In genomic region chr14:76919811-76920571, GRCh38 we compare ENCODE assay signal across 8 cellular contexts.
A peak's percentile ranks its signal among the peaks of the same experiment; 100 is the strongest.
DNase-seq lines count a peak whose midpoint lies in the region; ATAC-seq and TF ChIP-seq lines count a peak whose summit lies in the region.

No MANE protein-coding gene starts in this region.

- peak; percentile 88 for DNase-seq in EH (ENCODE audit: low read depth)
- DNase-seq in NCI-H146 treated with DMSO at 0.1 percent for 48 hours (lab: John Stamatoyannopoulos, UW; ENCODE audit: unreplicated experiment) = peak; percentile 79
- peak; percentile 58 for DNase-seq in WERI-Rb-1
- peak; percentile 85 for DNase-seq in fibroblast of peridontal ligament (ENCODE audit: extremely low read depth)
- no peak for DNase-seq in neural progenitor cell (ENCODE audit: low spot score)

- H3K4me3 Mint-ChIP-seq in neural progenitor cell = peak overlapping the region; percentile 75

- H3K4me3 ChIP-seq in WERI-Rb-1 (ENCODE audit: low read depth, low read length) = peak overlapping the region; percentile 13; the same call in 1 of the 2 replicates
- H3K4me3 ChIP-seq in neural progenitor cell = no peak overlapping the region

- no peak overlapping the region for H2AFZ ChIP-seq in neural progenitor cell (replicated peaks)

- TF ChIP-seq CTCF in WERI-Rb-1 (IDR thresholded peaks at IDR 0.05; ENCODE audit: low read depth, low read length) = no peak
- no peak for TF ChIP-seq CTCF in neural progenitor cell (IDR thresholded peaks at IDR 0.05)

- peak overlapping the region; percentile 96 for H3K27ac Mint-ChIP-seq in neural progenitor cell

- no peaks in the 10 kb centered on the region for H3K27me3 ChIP-seq in WERI-Rb-1 (ENCODE audit: insufficient read depth, low read depth, severe bottlenecking)
- no peaks in the 10 kb centered on the region for H3K27me3 ChIP-seq in neural progenitor cell

- H3K36me3 ChIP-seq in WERI-Rb-1 (no peaks in the 10 kb centered on the region), neural progenitor cell (no peaks in the 10 kb centered on the region)

- H3K4me1 Mint-ChIP-seq in neural progenitor cell = peaks cover 91% of the 10 kb centered on the region

- peaks cover 21% of the 10 kb centered on the region for H3K27me3 Mint-ChIP-seq in neural progenitor cell (ENCODE audit: insufficient read depth, low read depth)

- H3F3A ChIP-seq in neural progenitor cell (ENCODE audit: low read depth) = peaks cover 38% of the 10 kb centered on the region

- H3K27ac ChIP-seq in WERI-Rb-1 = peak overlapping the region; percentile 59
- no peak overlapping the region for H3K27ac ChIP-seq in neural progenitor cell

- ATAC-seq in GM21526 (IDR thresholded peaks at IDR 0.05; ENCODE audit: low FRiP score, unreplicated experiment) = no peak
- ATAC-seq in HG03378 (IDR thresholded peaks at IDR 0.05; ENCODE audit: unreplicated experiment) = no peak
- ATAC-seq in GM19395 (IDR thresholded peaks at IDR 0.05; ENCODE audit: unreplicated experiment) = no peak

- H3K9me3 Mint-ChIP-seq in neural progenitor cell = no peaks in the 10 kb centered on the region

- H3K9me3 ChIP-seq in WERI-Rb-1 (ENCODE audit: severe bottlenecking) = no peaks in the 10 kb centered on the region
- H3K9me3 ChIP-seq in neural progenitor cell (ENCODE audit: low read depth) = no peaks in the 10 kb centered on the region

- no peaks in the 10 kb centered on the region for H3K79me2 ChIP-seq in neural progenitor cell (ENCODE audit: low read depth)

- H3K4me2 ChIP-seq in neural progenitor cell = no peak overlapping the region

- H4K20me1 ChIP-seq in neural progenitor cell (ENCODE audit: low read depth) = no peaks in the 10 kb centered on the region

- no peak overlapping the region for H3K9ac ChIP-seq in neural progenitor cell

- no peaks in the 10 kb centered on the region for H3K36me3 Mint-ChIP-seq in neural progenitor cell

- peaks cover 62% of the 10 kb centered on the region for H3K4me1 ChIP-seq in neural progenitor cell
